In the genomic region with DNA sequence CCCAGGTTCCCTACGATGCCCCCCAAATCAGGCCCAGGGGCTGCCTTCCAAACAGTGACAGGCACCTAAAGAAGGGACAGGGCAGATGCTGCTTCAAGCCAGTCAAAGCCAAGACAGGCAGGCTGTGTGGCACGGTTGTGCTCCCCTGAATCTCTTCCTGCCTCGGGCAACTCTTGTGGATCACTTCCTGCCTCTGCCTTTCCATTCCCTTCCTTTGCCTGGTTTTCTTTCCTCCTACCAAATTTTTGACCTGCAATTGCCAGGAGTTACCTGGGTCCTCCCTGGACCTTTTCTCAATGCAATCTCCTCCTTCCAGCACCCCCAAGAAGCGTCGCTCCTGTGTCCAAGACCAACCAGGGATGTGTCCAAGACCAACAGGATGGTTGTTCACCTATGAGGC, we compare ENCODE assay signal across 1 cellular context.
TF ChIP-seq lines count a peak whose summit lies in the region.

No MANE protein-coding gene starts in this region.

TF ChIP-seq in SK-N-SH, 30 proteins besides CTCF, POLR2A, EP300 and RAD21:
- TF ChIP-seq JUND (IDR thresholded peaks at IDR 0.05) (no peak), TAF1 (IDR thresholded peaks at IDR 0.05; ENCODE audit: borderline replicate concordance, low read depth, low read length) (no peak), RXRA (IDR thresholded peaks at IDR 0.05; ENCODE audit: borderline replicate concordance, low read depth) (no peak), GABPA (IDR thresholded peaks at IDR 0.05; ENCODE audit: low read depth) (no peak), YY1 (IDR thresholded peaks at IDR 0.05; ENCODE audit: low read depth) (no peak), CHD2 (IDR thresholded peaks at IDR 0.05; ENCODE audit: low read length, partially characterized antibody) (no peak), TEAD4 (IDR thresholded peaks at IDR 0.05; ENCODE audit: borderline replicate concordance, insufficient read depth) (no peak), MXI1 (IDR thresholded peaks at IDR 0.05; ENCODE audit: low read depth, low read length) (no peak)
- TF ChIP-seq, protein P1, sequence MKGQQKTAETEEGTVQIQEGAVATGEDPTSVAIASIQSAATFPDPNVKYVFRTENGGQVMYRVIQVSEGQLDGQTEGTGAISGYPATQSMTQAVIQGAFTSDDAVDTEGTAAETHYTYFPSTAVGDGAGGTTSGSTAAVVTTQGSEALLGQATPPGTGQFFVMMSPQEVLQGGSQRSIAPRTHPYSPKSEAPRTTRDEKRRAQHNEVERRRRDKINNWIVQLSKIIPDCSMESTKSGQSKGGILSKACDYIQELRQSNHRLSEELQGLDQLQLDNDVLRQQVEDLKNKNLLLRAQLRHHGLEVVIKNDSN (IDR thresholded peaks at IDR 0.05; ENCODE audit: borderline replicate concordance, low read depth): no peak
- TF ChIP-seq, protein P2, sequence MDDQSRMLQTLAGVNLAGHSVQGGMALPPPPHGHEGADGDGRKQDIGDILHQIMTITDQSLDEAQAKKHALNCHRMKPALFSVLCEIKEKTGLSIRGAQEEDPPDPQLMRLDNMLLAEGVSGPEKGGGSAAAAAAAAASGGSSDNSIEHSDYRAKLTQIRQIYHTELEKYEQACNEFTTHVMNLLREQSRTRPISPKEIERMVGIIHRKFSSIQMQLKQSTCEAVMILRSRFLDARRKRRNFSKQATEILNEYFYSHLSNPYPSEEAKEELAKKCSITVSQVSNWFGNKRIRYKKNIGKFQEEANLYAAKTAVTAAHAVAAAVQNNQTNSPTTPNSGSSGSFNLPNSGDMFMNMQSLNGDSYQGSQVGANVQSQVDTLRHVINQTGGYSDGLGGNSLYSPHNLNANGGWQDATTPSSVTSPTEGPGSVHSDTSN (IDR thresholded peaks at IDR 0.05): no peak
- TF ChIP-seq, protein P3, sequence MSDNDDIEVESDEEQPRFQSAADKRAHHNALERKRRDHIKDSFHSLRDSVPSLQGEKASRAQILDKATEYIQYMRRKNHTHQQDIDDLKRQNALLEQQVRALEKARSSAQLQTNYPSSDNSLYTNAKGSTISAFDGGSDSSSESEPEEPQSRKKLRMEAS (IDR thresholded peaks at IDR 0.05; ENCODE audit: low read depth): no peak
TF ChIP-seq in SK-N-SH: peak in this region for 0.
